In the genomic region with DNA sequence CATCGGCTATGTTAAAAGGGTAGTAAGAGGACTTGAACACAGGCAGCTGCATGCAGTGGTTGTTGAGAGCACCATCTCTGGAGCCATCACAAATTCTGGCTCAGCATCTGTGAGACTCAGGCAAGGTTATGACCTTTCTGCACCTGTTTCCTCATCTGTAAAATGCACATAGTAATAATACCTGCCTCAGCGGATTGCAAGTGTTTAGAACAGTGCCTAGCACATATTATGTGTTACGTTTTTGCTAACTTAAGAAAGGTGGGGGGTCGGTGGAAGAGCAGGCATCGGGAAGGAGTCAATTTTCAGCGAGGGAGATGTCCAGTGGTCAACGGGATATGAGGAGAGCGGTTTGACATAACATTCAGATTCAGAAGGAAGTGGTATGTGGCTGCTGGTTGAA, we compare ENCODE assay signal across 2 cellular contexts.
TF ChIP-seq lines count a peak whose summit lies in the region.

No MANE protein-coding gene starts in this region.

TF ChIP-seq in HepG2, 621 proteins besides CTCF, POLR2A, EP300 and RAD21:
- no peak for TF ChIP-seq RCOR2 (CRISPR knock-in tag; IDR thresholded peaks at IDR 0.05)
- TF ChIP-seq, protein P1, sequence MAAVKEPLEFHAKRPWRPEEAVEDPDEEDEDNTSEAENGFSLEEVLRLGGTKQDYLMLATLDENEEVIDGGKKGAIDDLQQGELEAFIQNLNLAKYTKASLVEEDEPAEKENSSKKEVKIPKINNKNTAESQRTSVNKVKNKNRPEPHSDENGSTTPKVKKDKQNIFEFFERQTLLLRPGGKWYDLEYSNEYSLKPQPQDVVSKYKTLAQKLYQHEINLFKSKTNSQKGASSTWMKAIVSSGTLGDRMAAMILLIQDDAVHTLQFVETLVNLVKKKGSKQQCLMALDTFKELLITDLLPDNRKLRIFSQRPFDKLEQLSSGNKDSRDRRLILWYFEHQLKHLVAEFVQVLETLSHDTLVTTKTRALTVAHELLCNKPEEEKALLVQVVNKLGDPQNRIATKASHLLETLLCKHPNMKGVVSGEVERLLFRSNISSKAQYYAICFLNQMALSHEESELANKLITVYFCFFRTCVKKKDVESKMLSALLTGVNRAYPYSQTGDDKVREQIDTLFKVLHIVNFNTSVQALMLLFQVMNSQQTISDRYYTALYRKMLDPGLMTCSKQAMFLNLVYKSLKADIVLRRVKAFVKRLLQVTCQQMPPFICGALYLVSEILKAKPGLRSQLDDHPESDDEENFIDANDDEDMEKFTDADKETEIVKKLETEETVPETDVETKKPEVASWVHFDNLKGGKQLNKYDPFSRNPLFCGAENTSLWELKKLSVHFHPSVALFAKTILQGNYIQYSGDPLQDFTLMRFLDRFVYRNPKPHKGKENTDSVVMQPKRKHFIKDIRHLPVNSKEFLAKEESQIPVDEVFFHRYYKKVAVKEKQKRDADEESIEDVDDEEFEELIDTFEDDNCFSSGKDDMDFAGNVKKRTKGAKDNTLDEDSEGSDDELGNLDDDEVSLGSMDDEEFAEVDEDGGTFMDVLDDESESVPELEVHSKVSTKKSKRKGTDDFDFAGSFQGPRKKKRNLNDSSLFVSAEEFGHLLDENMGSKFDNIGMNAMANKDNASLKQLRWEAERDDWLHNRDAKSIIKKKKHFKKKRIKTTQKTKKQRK (IDR thresholded peaks at IDR 0.05; ENCODE audit: low read length) = no peak
- no peak for TF ChIP-seq ZMAT3 (CRISPR knock-in tag; conservative IDR thresholded peaks at IDR 0.05)
- TF ChIP-seq, protein P2, sequence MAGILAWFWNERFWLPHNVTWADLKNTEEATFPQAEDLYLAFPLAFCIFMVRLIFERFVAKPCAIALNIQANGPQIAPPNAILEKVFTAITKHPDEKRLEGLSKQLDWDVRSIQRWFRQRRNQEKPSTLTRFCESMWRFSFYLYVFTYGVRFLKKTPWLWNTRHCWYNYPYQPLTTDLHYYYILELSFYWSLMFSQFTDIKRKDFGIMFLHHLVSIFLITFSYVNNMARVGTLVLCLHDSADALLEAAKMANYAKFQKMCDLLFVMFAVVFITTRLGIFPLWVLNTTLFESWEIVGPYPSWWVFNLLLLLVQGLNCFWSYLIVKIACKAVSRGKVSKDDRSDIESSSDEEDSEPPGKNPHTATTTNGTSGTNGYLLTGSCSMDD (CRISPR knock-in tag; IDR thresholded peaks at IDR 0.05) = no peak
- no peak for TF ChIP-seq PLRG1 (conservative IDR thresholded peaks at IDR 0.05)
- TF ChIP-seq, protein P3, sequence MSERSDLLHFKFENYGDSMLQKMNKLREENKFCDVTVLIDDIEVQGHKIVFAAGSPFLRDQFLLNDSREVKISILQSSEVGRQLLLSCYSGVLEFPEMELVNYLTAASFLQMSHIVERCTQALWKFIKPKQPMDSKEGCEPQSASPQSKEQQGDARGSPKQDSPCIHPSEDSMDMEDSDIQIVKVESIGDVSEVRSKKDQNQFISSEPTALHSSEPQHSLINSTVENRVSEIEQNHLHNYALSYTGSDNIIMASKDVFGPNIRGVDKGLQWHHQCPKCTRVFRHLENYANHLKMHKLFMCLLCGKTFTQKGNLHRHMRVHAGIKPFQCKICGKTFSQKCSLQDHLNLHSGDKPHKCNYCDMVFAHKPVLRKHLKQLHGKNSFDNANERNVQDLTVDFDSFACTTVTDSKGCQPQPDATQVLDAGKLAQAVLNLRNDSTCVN (CRISPR knock-in tag; IDR thresholded peaks at IDR 0.05; ENCODE audit: borderline replicate concordance) = no peak
- TF ChIP-seq, protein P4, sequence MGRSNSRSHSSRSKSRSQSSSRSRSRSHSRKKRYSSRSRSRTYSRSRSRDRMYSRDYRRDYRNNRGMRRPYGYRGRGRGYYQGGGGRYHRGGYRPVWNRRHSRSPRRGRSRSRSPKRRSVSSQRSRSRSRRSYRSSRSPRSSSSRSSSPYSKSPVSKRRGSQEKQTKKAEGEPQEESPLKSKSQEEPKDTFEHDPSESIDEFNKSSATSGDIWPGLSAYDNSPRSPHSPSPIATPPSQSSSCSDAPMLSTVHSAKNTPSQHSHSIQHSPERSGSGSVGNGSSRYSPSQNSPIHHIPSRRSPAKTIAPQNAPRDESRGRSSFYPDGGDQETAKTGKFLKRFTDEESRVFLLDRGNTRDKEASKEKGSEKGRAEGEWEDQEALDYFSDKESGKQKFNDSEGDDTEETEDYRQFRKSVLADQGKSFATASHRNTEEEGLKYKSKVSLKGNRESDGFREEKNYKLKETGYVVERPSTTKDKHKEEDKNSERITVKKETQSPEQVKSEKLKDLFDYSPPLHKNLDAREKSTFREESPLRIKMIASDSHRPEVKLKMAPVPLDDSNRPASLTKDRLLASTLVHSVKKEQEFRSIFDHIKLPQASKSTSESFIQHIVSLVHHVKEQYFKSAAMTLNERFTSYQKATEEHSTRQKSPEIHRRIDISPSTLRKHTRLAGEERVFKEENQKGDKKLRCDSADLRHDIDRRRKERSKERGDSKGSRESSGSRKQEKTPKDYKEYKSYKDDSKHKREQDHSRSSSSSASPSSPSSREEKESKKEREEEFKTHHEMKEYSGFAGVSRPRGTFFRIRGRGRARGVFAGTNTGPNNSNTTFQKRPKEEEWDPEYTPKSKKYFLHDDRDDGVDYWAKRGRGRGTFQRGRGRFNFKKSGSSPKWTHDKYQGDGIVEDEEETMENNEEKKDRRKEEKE (IDR thresholded peaks at IDR 0.05) = no peak
- TF ChIP-seq ZNF382 (CRISPR knock-in tag; IDR thresholded peaks at IDR 0.05; ENCODE audit: borderline replicate concordance) = no peak
- no peak for TF ChIP-seq ONECUT2 (CRISPR knock-in tag; IDR thresholded peaks at IDR 0.05)
- TF ChIP-seq, protein P5, sequence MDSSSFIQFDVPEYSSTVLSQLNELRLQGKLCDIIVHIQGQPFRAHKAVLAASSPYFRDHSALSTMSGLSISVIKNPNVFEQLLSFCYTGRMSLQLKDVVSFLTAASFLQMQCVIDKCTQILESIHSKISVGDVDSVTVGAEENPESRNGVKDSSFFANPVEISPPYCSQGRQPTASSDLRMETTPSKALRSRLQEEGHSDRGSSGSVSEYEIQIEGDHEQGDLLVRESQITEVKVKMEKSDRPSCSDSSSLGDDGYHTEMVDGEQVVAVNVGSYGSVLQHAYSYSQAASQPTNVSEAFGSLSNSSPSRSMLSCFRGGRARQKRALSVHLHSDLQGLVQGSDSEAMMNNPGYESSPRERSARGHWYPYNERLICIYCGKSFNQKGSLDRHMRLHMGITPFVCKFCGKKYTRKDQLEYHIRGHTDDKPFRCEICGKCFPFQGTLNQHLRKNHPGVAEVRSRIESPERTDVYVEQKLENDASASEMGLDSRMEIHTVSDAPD (CRISPR knock-in tag; IDR thresholded peaks at IDR 0.05) = no peak
- TF ChIP-seq ZNF260 (CRISPR knock-in tag; IDR thresholded peaks at IDR 0.05; ENCODE audit: borderline replicate concordance, low read depth) = no peak
- TF ChIP-seq REL (CRISPR knock-in tag; conservative IDR thresholded peaks at IDR 0.05) = no peak
- no peak for TF ChIP-seq ZNF605 (CRISPR knock-in tag; IDR thresholded peaks at IDR 0.05)
- TF ChIP-seq, protein P6, sequence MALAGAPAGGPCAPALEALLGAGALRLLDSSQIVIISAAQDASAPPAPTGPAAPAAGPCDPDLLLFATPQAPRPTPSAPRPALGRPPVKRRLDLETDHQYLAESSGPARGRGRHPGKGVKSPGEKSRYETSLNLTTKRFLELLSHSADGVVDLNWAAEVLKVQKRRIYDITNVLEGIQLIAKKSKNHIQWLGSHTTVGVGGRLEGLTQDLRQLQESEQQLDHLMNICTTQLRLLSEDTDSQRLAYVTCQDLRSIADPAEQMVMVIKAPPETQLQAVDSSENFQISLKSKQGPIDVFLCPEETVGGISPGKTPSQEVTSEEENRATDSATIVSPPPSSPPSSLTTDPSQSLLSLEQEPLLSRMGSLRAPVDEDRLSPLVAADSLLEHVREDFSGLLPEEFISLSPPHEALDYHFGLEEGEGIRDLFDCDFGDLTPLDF (CRISPR knock-in tag; IDR thresholded peaks at IDR 0.05) = no peak
TF ChIP-seq in HepG2: peak in this region for 0.

TF ChIP-seq in SK-N-SH treated with all-trans-retinoic acid at 6 μM for 48 hours, 23 proteins besides CTCF, POLR2A, EP300 and RAD21:
- TF ChIP-seq ISL1 (CRISPR knock-in tag; IDR thresholded peaks at IDR 0.05) (no peak), RARB (CRISPR knock-in tag; IDR thresholded peaks at IDR 0.05) (no peak), ESRRG (CRISPR knock-in tag; IDR thresholded peaks at IDR 0.05) (no peak), CSDC2 (CRISPR knock-in tag; IDR thresholded peaks at IDR 0.05) (no peak), ZNF70 (CRISPR knock-in tag; IDR thresholded peaks at IDR 0.05) (no peak), ZFP30 (CRISPR knock-in tag; IDR thresholded peaks at IDR 0.05) (no peak), BACH2 (CRISPR knock-in tag; IDR thresholded peaks at IDR 0.05; ENCODE audit: borderline replicate concordance) (no peak), ZNF8 (CRISPR knock-in tag; IDR thresholded peaks at IDR 0.05) (no peak), PPARA (CRISPR knock-in tag; IDR thresholded peaks at IDR 0.05; ENCODE audit: borderline replicate concordance) (no peak), TOX (CRISPR knock-in tag; IDR thresholded peaks at IDR 0.05; ENCODE audit: borderline replicate concordance) (no peak), ZC3H10 (CRISPR knock-in tag; IDR thresholded peaks at IDR 0.05) (no peak)
- TF ChIP-seq, protein P7, sequence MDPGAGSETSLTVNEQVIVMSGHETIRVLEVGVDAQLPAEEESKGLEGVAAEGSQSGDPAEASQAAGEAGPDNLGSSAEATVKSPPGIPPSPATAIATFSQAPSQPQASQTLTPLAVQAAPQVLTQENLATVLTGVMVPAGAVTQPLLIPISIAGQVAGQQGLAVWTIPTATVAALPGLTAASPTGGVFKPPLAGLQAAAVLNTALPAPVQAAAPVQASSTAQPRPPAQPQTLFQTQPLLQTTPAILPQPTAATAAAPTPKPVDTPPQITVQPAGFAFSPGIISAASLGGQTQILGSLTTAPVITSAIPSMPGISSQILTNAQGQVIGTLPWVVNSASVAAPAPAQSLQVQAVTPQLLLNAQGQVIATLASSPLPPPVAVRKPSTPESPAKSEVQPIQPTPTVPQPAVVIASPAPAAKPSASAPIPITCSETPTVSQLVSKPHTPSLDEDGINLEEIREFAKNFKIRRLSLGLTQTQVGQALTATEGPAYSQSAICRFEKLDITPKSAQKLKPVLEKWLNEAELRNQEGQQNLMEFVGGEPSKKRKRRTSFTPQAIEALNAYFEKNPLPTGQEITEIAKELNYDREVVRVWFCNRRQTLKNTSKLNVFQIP (CRISPR knock-in tag; IDR thresholded peaks at IDR 0.05; ENCODE audit: borderline replicate concordance, low read depth) = no peak
- TF ChIP-seq, protein P8, sequence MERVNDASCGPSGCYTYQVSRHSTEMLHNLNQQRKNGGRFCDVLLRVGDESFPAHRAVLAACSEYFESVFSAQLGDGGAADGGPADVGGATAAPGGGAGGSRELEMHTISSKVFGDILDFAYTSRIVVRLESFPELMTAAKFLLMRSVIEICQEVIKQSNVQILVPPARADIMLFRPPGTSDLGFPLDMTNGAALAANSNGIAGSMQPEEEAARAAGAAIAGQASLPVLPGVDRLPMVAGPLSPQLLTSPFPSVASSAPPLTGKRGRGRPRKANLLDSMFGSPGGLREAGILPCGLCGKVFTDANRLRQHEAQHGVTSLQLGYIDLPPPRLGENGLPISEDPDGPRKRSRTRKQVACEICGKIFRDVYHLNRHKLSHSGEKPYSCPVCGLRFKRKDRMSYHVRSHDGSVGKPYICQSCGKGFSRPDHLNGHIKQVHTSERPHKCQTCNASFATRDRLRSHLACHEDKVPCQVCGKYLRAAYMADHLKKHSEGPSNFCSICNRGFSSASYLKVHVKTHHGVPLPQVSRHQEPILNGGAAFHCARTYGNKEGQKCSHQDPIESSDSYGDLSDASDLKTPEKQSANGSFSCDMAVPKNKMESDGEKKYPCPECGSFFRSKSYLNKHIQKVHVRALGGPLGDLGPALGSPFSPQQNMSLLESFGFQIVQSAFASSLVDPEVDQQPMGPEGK (CRISPR knock-in tag; IDR thresholded peaks at IDR 0.05; ENCODE audit: borderline replicate concordance) = no peak
